ENCODE assay signal across 6 cellular contexts in the genomic region with DNA sequence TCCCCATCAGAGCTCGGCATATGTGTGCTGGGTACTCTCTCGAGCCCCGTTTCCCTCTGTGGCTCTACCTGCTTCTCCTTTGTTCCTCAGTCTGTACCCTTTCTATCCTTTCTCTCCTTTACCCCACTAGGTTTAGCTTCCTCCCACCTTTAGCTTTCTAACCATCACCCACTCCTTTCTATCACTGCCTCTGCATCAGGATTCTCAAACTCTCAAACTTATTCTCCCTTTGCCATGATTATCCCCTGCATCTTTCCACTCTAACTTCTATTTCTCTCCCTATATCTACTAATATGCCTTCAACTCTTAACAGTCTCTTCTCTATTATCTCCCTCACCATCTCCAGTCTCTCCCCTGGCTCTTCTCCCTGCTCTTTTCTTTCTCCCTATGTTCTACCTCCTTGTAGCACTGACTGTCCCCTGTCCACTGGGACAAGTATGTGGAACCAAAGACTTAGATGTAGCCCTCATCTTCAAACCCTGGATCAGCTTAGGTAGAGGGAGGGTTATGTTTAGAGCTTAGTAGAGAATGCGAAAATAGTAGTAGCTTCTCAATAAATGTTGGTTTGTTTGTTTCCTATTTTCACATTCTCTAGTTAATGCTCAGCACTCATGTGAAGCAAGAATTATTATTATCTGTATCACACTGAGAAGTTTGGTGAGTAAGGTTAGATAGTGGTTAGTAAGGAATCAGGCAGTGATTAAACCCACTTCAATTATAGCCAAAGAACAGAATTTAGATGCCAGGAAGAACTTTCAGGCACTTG. TPM values are rescaled to one million over a fixed set of nuclear protein-coding genes. Genes with fewer than 3 reads are reported as not detected.
DNase-seq lines count a peak whose midpoint lies in the region; ATAC-seq and TF ChIP-seq lines count a peak whose summit lies in the region.

No MANE protein-coding gene starts in this region.

- H3K79me1 ChIP-seq in mesenchymal stem cell (replicated peaks; ENCODE audit: low read length, poor library complexity, severe bottlenecking) = peaks cover 17% of the 10 kb centered on the region

- H3K27me3 ChIP-seq in CD4-positive, alpha-beta T cell (ENCODE audit: control insufficient read depth, insufficient read depth, low read length) = no peaks in the 10 kb centered on the region
- H3K27me3 ChIP-seq in mesenchymal stem cell (ENCODE audit: control insufficient read depth in 1 of 2, insufficient read depth in 1 of 2, low read length in 2 of 2) = no peaks in the 10 kb centered on the region

- H3K4ac ChIP-seq in mesenchymal stem cell (ENCODE audit: low read depth in 1 of 2, low read length in 2 of 2) = no peak overlapping the region

- H3K14ac ChIP-seq in mesenchymal stem cell (ENCODE audit: low read length in 2 of 2) = no peak overlapping the region

- no peak overlapping the region for H4K91ac ChIP-seq in mesenchymal stem cell (ENCODE audit: low read length)

- H2BK12ac ChIP-seq in mesenchymal stem cell (ENCODE audit: low read length in 2 of 2) = peak overlapping the region in 1 of 2 experiments; percentile 29

- CTCF ChIA-PET in CD4-positive, alpha-beta T cell (lab: Charles Lee) = interaction anchor here (0.9 to 1.4 kb wide), 2 partner anchors 40 to 180 kb away, joined by 3 read pairs; no protein-coding TSS in a partner anchor

- H3K9me3 Mint-ChIP-seq in CD4-positive, alpha-beta T cell = no peaks in the 10 kb centered on the region

- intact Hi-C loops in CD4-positive, alpha-beta T cell (cut with DNase I, micrococcal nuclease) = loop anchor here in 1 of 2 experiments (10.0 kb wide), 1 partner anchor 718 kb away; the partner anchor contains the start of gene SPRYD4

- no peaks in the 10 kb centered on the region for H3K9me3 ChIP-seq in CD4-positive, alpha-beta T cell (ENCODE audit: control insufficient read depth, low read length)
- H3K9me3 ChIP-seq in SK-N-MC (ENCODE audit: low read depth, low read length) (no peaks in the 10 kb centered on the region), mesenchymal stem cell (ENCODE audit: control insufficient read depth, low read length) (no peaks in the 10 kb centered on the region)

- peak overlapping the region; percentile 7 for H3K27ac ChIP-seq in CD4-positive, alpha-beta T cell (ENCODE audit: low read depth, low read length)
- H3K27ac ChIP-seq in SK-N-MC = peak overlapping the region; percentile 39; the same call in 1 of the 2 replicates
- H3K27ac ChIP-seq in mesenchymal stem cell (ENCODE audit: low read length, poor library complexity, severe bottlenecking) = no peak overlapping the region

- peak overlapping the region in 1 of 2 experiments; percentile 58 for H3K18ac ChIP-seq in mesenchymal stem cell (ENCODE audit: low read depth in 1 of 2, low read length in 2 of 2)

- POLR2A ChIA-PET in CD4-positive, alpha-beta T cell (lab: Charles Lee) = interaction anchor here (0.6 to 2.2 kb wide), 6 partner anchors 8 to 227 kb away, joined by 3 to 11 read pairs (median 4); partner anchors contain the start of gene RAB5B

- H3K4me3 ChIP-seq in SK-N-MC = peak overlapping the region; percentile 97
- H3K4me3 ChIP-seq in mesenchymal stem cell (ENCODE audit: insufficient read depth in 1 of 2, low read depth in 1 of 2, low read length in 2 of 2) = no peak overlapping the region

- no peak overlapping the region for H3K4me2 ChIP-seq in mesenchymal stem cell (ENCODE audit: low read length, poor library complexity, severe bottlenecking)

- H2BK15ac ChIP-seq in mesenchymal stem cell (ENCODE audit: low read depth, poor library complexity, severe bottlenecking) = no peak overlapping the region

- no peak overlapping the region for H3K23ac ChIP-seq in mesenchymal stem cell (ENCODE audit: low read length in 2 of 2)

- no peak for TF ChIP-seq CTCF in CD4-positive, alpha-beta T cell (IDR thresholded peaks at IDR 0.05)

- peaks cover 22% of the 10 kb centered on the region for H3K4me1 ChIP-seq in mesenchymal stem cell (ENCODE audit: control insufficient read depth, insufficient read depth, low read depth, low read length)

- H3K27me3 Mint-ChIP-seq in CD4-positive, alpha-beta T cell = no peaks in the 10 kb centered on the region

- H2AK5ac ChIP-seq in mesenchymal stem cell (ENCODE audit: low read length, severe bottlenecking) = no peak overlapping the region

- H3K36me3 ChIP-seq in SK-N-MC (ENCODE audit: insufficient read depth, low read length) = peaks cover 33% of the 10 kb centered on the region
- H3K36me3 ChIP-seq in mesenchymal stem cell (ENCODE audit: control insufficient read depth in 1 of 2, insufficient read depth in 2 of 2, low read depth in 1 of 2, low read length in 2 of 2) = peaks cover 24 to 27% of the 10 kb centered on the region in 2 experiments

- no peak overlapping the region for H2AFZ ChIP-seq in mesenchymal stem cell (ENCODE audit: low read depth, low read length)

- no peak overlapping the region for H2BK5ac ChIP-seq in mesenchymal stem cell (ENCODE audit: low read depth, low read length, poor library complexity, severe bottlenecking)

- peaks cover 45% of the 10 kb centered on the region for H3K4me1 Mint-ChIP-seq in CD4-positive, alpha-beta T cell (ENCODE audit: low read depth)

- no peak overlapping the region for H2BK120ac ChIP-seq in mesenchymal stem cell (ENCODE audit: low read depth, low read length)

- WGBS in mesenchymal stem cell = 7% methylated on average over 3 of the region's 4 CpGs

- H3K9ac ChIP-seq in SK-N-MC (ENCODE audit: insufficient read length) (no peak overlapping the region), mesenchymal stem cell (ENCODE audit: low read length) (peak overlapping the region; percentile 36)

- H3K4me3 Mint-ChIP-seq in CD4-positive, alpha-beta T cell = peak overlapping the region; percentile 51

- ATAC-seq in CD4-positive, alpha-beta T cell (ENCODE audit: poor library complexity) = no peak
- no peak for ATAC-seq in HG03442 (IDR thresholded peaks at IDR 0.05; ENCODE audit: unreplicated experiment)

- H3K36me3 Mint-ChIP-seq in CD4-positive, alpha-beta T cell (ENCODE audit: low read depth) = peaks cover 33% of the 10 kb centered on the region

- peak overlapping the region; percentile 72 for H3K27ac Mint-ChIP-seq in CD4-positive, alpha-beta T cell

- peak overlapping the region; percentile 27 for H4K8ac ChIP-seq in mesenchymal stem cell (ENCODE audit: low read length)

- no peak for DNase-seq in CD4-positive, alpha-beta T cell
- DNase-seq in SK-N-MC (ENCODE audit: low read depth, low spot score) (no peak), mesenchymal stem cell (no peak), COR-L47 (lab: John Stamatoyannopoulos, UW) (no peak), CD1c-positive myeloid dendritic cell (ENCODE audit: extremely low spot score) (no peak)

RNA-seq across cellular contexts. Expression of gene GDF11, which starts 3.4 kb away (rescaled TPM):
- total RNA-seq in CD4-positive, alpha-beta T cell = 1 to 10 TPM; 4.4 to 6.6 TPM
- 23.3 TPM for polyA plus RNA-seq in mesenchymal stem cell (2013, experiment 1 of 2)
- polyA plus RNA-seq in mesenchymal stem cell (2013, experiment 2 of 2) = 21.7 TPM

RNA-seq across cellular contexts. Expression of gene CD63, which starts 17.5 kb away (rescaled TPM):
- total RNA-seq in CD4-positive, alpha-beta T cell = 10 to 100 TPM; 34.0 to 36.4 TPM
- 3,698 TPM for polyA plus RNA-seq in mesenchymal stem cell (2013, experiment 1 of 2)
- polyA plus RNA-seq in mesenchymal stem cell (2013, experiment 2 of 2) = 3,754 TPM

RNA-seq across cellular contexts. Expression of gene RDH5, which starts 26.1 kb away (rescaled TPM):
- total RNA-seq in CD4-positive, alpha-beta T cell = 1 to 10 TPM; 8.8 TPM
- 1.1 TPM for polyA plus RNA-seq in mesenchymal stem cell (2013, experiment 1 of 2)
- polyA plus RNA-seq in mesenchymal stem cell (2013, experiment 2 of 2) = 1.1 TPM

RNA-seq across cellular contexts. Expression of gene BLOC1S1, which starts 30.5 kb away (rescaled TPM):
- total RNA-seq in CD4-positive, alpha-beta T cell = 10 to 100 TPM; 34.8 to 36.9 TPM
- polyA plus RNA-seq in mesenchymal stem cell (2013, experiment 1 of 2) = 95.3 TPM
- 97.2 TPM for polyA plus RNA-seq in mesenchymal stem cell (2013, experiment 2 of 2)

RNA-seq across cellular contexts. Expression of gene ITGA7, which starts 38.6 kb away (rescaled TPM):
- 1 to 10 TPM; 1.2 to 1.6 TPM for total RNA-seq in CD4-positive, alpha-beta T cell
- 0.30 TPM for polyA plus RNA-seq in mesenchymal stem cell (2013, experiment 1 of 2)
- 0.23 TPM for polyA plus RNA-seq in mesenchymal stem cell (2013, experiment 2 of 2)
